In genomic region chr3:37946531-37946889, GRCh38 we compare ENCODE assay signal across 1 cellular context.
TF ChIP-seq lines count a peak whose summit lies in the region.

No MANE protein-coding gene starts in this region.

TF ChIP-seq in HCT116, 20 proteins besides CTCF, POLR2A, EP300 and RAD21 (continued from another document):
- no peak for TF ChIP-seq EZH2 (IDR thresholded peaks at IDR 0.05)
- TF ChIP-seq ELF1 (IDR thresholded peaks at IDR 0.05; ENCODE audit: borderline replicate concordance, low read depth) = no peak
- no peak for TF ChIP-seq FOSL1 (IDR thresholded peaks at IDR 0.05; ENCODE audit: low read depth)
- no peak for TF ChIP-seq JUND (IDR thresholded peaks at IDR 0.05)
- no peak for TF ChIP-seq EZH2phosphoT487 (IDR thresholded peaks at IDR 0.05; ENCODE audit: borderline replicate concordance)
- no peak for TF ChIP-seq YY1 (IDR thresholded peaks at IDR 0.05; ENCODE audit: extremely low read depth, insufficient replicate concordance, low read depth, low read length)
- no peak for TF ChIP-seq ZBTB33 (IDR thresholded peaks at IDR 0.05; ENCODE audit: extremely low read depth, insufficient replicate concordance, low read length)
